ENCODE assay signal across 10 cellular contexts in the genomic region with DNA sequence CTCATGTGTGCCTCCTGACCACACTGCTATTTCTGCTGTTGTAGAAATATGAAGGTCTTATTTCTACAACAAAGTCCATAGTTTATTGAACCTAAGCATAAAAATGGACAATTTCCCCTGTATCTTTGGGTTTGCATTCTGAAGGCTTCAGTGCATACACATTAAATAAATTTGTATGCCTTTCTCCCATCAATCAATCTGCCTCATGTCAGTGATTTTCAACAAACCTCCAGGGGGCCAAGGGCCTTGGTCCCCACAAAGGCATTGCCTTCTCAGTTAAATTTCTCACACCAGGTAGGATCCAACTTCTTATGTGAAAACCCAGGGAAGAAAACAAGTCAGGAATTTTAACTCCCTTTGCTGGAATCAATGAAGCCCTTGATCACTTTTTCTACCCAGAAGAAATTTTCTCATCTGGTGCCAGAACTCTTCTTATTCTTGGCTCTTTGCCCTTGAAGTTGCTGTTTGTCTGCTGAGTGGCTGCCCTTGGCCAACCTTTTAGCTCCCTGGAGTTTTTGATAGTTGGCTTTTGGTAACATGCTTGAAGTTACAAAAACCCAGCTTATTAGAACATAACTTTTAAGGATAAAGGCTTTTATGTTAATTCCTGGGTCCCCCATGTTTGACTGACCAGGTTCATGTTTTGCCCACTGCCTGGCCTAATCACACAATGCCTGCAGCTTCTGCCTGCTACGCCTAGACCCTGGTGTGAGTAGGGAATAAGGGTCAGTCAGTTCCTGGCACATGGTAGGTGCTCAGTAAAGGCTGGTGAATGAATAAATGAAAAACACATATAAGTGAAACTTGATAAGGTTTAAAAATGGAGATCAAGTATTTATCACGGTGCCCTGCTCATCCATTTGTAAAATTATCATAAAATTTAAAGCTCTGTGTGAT. TPM values are rescaled to one million over a fixed set of nuclear protein-coding genes. Genes with fewer than 3 reads are reported as not detected.
DNase-seq lines count a peak whose midpoint lies in the region; ATAC-seq and FAIRE-seq lines count a peak whose summit lies in the region.
"Had no signal": no experiment of that assay in that cellular context is flagged by ENCODE, and none has a peak within 500 bp of the region (broad histone marks: within the 10 kb centered on the region; RNA-seq: fewer than 3 reads in every experiment).

No MANE protein-coding gene starts in this region.

- no peaks in the 10 kb centered on the region for H3K36me3 ChIP-seq in CD8-positive, alpha-beta memory T cell (ENCODE audit: insufficient read depth, low read length)

- H3K9me3 Mint-ChIP-seq in CD8-positive, alpha-beta memory T cell, result no peaks in the 10 kb centered on the region
- no peaks in the 10 kb centered on the region for H3K9me3 Mint-ChIP-seq in naive thymus-derived CD8-positive, alpha-beta T cell
- H3K9me3 Mint-ChIP-seq: activated CD4-positive, alpha-beta T cell treated with anti-CD3 and anti-CD28 coated beads, Interleukin-2, amount 10 ng/mL, durations not matched to agents 7 days and 5 days had no signal

- H3K27ac Mint-ChIP-seq in CD8-positive, alpha-beta memory T cell, result peak overlapping the region; percentile 11 to 92 (median 62)
- H3K27ac Mint-ChIP-seq in naive thymus-derived CD8-positive, alpha-beta T cell, result peak overlapping the region; percentile 6 to 92 (median 84)
- H3K27ac Mint-ChIP-seq: activated CD4-positive, alpha-beta T cell treated with anti-CD3 and anti-CD28 coated beads, Interleukin-2, amount 10 ng/mL, durations not matched to agents 7 days and 5 days had no signal

- no peak overlapping the region for H3K4me3 Mint-ChIP-seq in CD8-positive, alpha-beta memory T cell
- H3K4me3 Mint-ChIP-seq in naive thymus-derived CD8-positive, alpha-beta T cell, result no peak overlapping the region
- H3K4me3 Mint-ChIP-seq: activated CD4-positive, alpha-beta T cell treated with anti-CD3 and anti-CD28 coated beads, Interleukin-2, amount 10 ng/mL, durations not matched to agents 7 days and 5 days had no signal

- CTCF ChIA-PET in CD8-positive, alpha-beta memory T cell (lab: Charles Lee), result interaction anchor here (0.9 to 4.1 kb wide), 20 partner anchors 8 to 258 kb away, joined by 3 to 63 read pairs (median 6); no protein-coding TSS in a partner anchor

- H3K27me3 Mint-ChIP-seq in CD8-positive, alpha-beta memory T cell, result no peaks in the 10 kb centered on the region
- H3K27me3 Mint-ChIP-seq in naive thymus-derived CD8-positive, alpha-beta T cell, result no peaks in the 10 kb centered on the region
- H3K27me3 Mint-ChIP-seq: activated CD4-positive, alpha-beta T cell treated with anti-CD3 and anti-CD28 coated beads, Interleukin-2, amount 10 ng/mL, durations not matched to agents 7 days and 5 days had no signal

- POLR2A ChIA-PET in CD8-positive, alpha-beta memory T cell (lab: Charles Lee), result no interaction called here
- POLR2A ChIA-PET in naive thymus-derived CD8-positive, alpha-beta T cell (lab: Charles Lee), result interaction anchor here (0.6 to 1.9 kb wide), 4 partner anchors 73 to 258 kb away, joined by 3 to 7 read pairs (median 5); no protein-coding TSS in a partner anchor

- H3K4me1 Mint-ChIP-seq in CD8-positive, alpha-beta memory T cell, result peaks cover 2 to 19% (median 14%) of the 10 kb centered on the region in 3 donors
- H3K4me1 Mint-ChIP-seq in naive thymus-derived CD8-positive, alpha-beta T cell, result peaks cover 0 to 15% (median 6%) of the 10 kb centered on the region in 4 donors

- no peaks in the 10 kb centered on the region for H3K27me3 ChIP-seq in CD8-positive, alpha-beta memory T cell (ENCODE audit: insufficient read depth, low read length, poor library complexity, severe bottlenecking)

- no peak overlapping the region for H3K27ac ChIP-seq in CD8-positive, alpha-beta memory T cell (ENCODE audit: low read depth, low read length)

- no peak for DNase-seq in CD8-positive, alpha-beta memory T cell
- DNase-seq in NCI-H2196 treated with DMSO at 0.1 percent for 48 hours (lab: John Stamatoyannopoulos, UW; ENCODE audit: unreplicated experiment) (peak; percentile 34), dermis blood vessel endothelial cell (peak; percentile 72), nucleus accumbens (lab: John Stamatoyannopoulos, UW) (no peak), GM19239 (ENCODE audit: insufficient read length, low spot score) (no peak), GOT3 (lab: John Stamatoyannopoulos, UW) (no peak)
- DNase-seq in naive thymus-derived CD8-positive, alpha-beta T cell, result no peak
- DNase-seq: activated CD4-positive, alpha-beta T cell treated with anti-CD3 and anti-CD28 coated beads, Interleukin-2, amount 10 ng/mL, durations not matched to agents 7 days and 5 days; NCI-H524 had no signal

- H3K9me3 ChIP-seq in CD8-positive, alpha-beta memory T cell (ENCODE audit: low read length), result no peaks in the 10 kb centered on the region

- FAIRE-seq in GM19239 (lab: Jason Lieb, UNC), result no peak

- peaks cover 4 to 39% (median 12%) of the 10 kb centered on the region in 3 donors for H3K36me3 Mint-ChIP-seq in CD8-positive, alpha-beta memory T cell
- peaks cover 2 to 52% (median 7%) of the 10 kb centered on the region in 3 donors for H3K36me3 Mint-ChIP-seq in naive thymus-derived CD8-positive, alpha-beta T cell

- no peak for ATAC-seq in naive thymus-derived CD8-positive, alpha-beta T cell
- no peak for ATAC-seq in HG03565 (IDR thresholded peaks at IDR 0.05; ENCODE audit: unreplicated experiment)

- H3K4me3 ChIP-seq in CD8-positive, alpha-beta memory T cell (ENCODE audit: low read length), result no peak overlapping the region

- H3K4me1 ChIP-seq in CD8-positive, alpha-beta memory T cell (ENCODE audit: insufficient read depth, low read length), result no peaks in the 10 kb centered on the region

RNA-seq across cellular contexts. Expression of a gene that starts 37.0 kb away (rescaled TPM):
- total RNA-seq in CD8-positive, alpha-beta memory T cell, result 1 to 10 TPM; 7.7 to 9.1 TPM
- polyA plus RNA-seq in CD8-positive, alpha-beta memory T cell, result 18.8 TPM
- 2.6 and 3.4 TPM in 2 replicates for total RNA-seq in dermis blood vessel endothelial cell
- 10 to 100 TPM; 11.2 to 13.8 TPM for total RNA-seq in naive thymus-derived CD8-positive, alpha-beta T cell
- 10 to 100 TPM; 19.1 to 23.5 (median 21.0) TPM for polyA plus RNA-seq in naive thymus-derived CD8-positive, alpha-beta T cell

Comparison
In these comparisons a context has a peak if more than half of its experiments do, and no peak if none do; other contexts are left out.
1. DNase-seq: peak in NCI-H2196 treated with DMSO at 0.1 percent for 48 hours (single experiment) and dermis blood vessel endothelial cell (single experiment); none in CD8-positive, alpha-beta memory T cell (0 of 5), naive thymus-derived CD8-positive, alpha-beta T cell (0 of 10), nucleus accumbens (0 of 56), GM19239 (single experiment) and GOT3 (single experiment).